In the genomic region with DNA sequence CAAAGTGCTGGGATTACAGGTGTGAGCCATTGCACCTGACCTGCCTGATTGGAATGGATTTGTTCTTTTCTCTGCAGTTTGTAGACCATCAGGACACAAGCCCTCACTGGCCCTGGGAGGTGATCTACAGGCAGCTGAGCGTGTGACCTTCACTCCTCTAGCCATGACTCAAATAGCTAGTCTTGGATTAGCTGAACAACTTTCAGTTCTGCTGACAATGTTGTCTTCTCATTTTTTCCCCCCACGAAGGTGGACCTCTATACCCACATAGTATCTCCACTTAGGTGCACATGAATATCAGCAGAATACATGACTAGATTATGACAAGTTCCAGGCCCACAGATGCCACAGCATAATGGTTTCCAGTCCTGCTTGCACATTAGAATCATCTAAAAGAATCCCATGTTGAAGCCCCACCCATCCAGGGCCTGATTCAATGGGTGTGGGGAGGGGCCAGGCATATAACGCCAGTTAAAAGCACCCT, we compare ENCODE assay signal across 11 cellular contexts. TPM values are rescaled to one million over a fixed set of nuclear protein-coding genes. Genes with fewer than 3 reads are reported as not detected.
DNase-seq lines count a peak whose midpoint lies in the region; ATAC-seq lines count a peak whose summit lies in the region.
"Had no signal": no experiment of that assay in that cellular context is flagged by ENCODE, and none has a peak within 500 bp of the region (broad histone marks: within the 10 kb centered on the region; RNA-seq: fewer than 3 reads in every experiment).

No MANE protein-coding gene starts in this region.

- DNase-seq in CD8-positive, alpha-beta memory T cell: no peak
- DNase-seq in immature natural killer cell (no peak), NCI-H2107 (lab: John Stamatoyannopoulos, UW) (no peak), iPS-NIHi7 (ENCODE audit: extremely low spot score) (no peak), NCI-H2171 (lab: John Stamatoyannopoulos, UW) (no peak), NCI-H1694 treated with DMSO at 0.1 percent for 48 hours (lab: John Stamatoyannopoulos, UW) (no peak)
- DNase-seq: DMS53; effector memory CD8-positive, alpha-beta T cell; Karpas-422 had no signal

- H3K36me3 ChIP-seq in CD8-positive, alpha-beta memory T cell (ENCODE audit: insufficient read depth, low read length): no peaks in the 10 kb centered on the region

- POLR2A ChIA-PET in CD8-positive, alpha-beta memory T cell (lab: Charles Lee): no interaction called here

- no peaks in the 10 kb centered on the region for H3K9me3 ChIP-seq in CD8-positive, alpha-beta memory T cell (ENCODE audit: low read length)

- H3K9me3 Mint-ChIP-seq in CD8-positive, alpha-beta memory T cell: no peaks in the 10 kb centered on the region
- no peaks in the 10 kb centered on the region for H3K9me3 Mint-ChIP-seq in immature natural killer cell
- H3K9me3 Mint-ChIP-seq: effector memory CD8-positive, alpha-beta T cell had no signal

- no peak overlapping the region for H3K4me3 Mint-ChIP-seq in CD8-positive, alpha-beta memory T cell
- H3K4me3 Mint-ChIP-seq in immature natural killer cell: no peak overlapping the region
- H3K4me3 Mint-ChIP-seq: effector memory CD8-positive, alpha-beta T cell had no signal

- no peak overlapping the region for H3K27ac ChIP-seq in CD8-positive, alpha-beta memory T cell (ENCODE audit: low read depth, low read length)

- ATAC-seq in GM19463 (IDR thresholded peaks at IDR 0.05; ENCODE audit: unreplicated experiment) (peak; percentile 78), HG03469 (IDR thresholded peaks at IDR 0.05; ENCODE audit: unreplicated experiment) (peak; percentile 95)
- ATAC-seq: effector memory CD8-positive, alpha-beta T cell had no signal

- CTCF ChIA-PET in CD8-positive, alpha-beta memory T cell (lab: Charles Lee): no interaction called here

- peaks cover 71 to 87% (median 84%) of the 10 kb centered on the region in 3 donors for H3K4me1 Mint-ChIP-seq in CD8-positive, alpha-beta memory T cell
- peaks cover 76 to 94% of the 10 kb centered on the region in 2 donors for H3K4me1 Mint-ChIP-seq in immature natural killer cell

- no peaks in the 10 kb centered on the region for H3K27me3 ChIP-seq in CD8-positive, alpha-beta memory T cell (ENCODE audit: insufficient read depth, low read length, poor library complexity, severe bottlenecking)

- peaks cover 0 to 5% (median 2%) of the 10 kb centered on the region in 3 donors for H3K36me3 Mint-ChIP-seq in CD8-positive, alpha-beta memory T cell
- peaks cover 0 to 3% (median 3%) of the 10 kb centered on the region in 3 donors for H3K36me3 Mint-ChIP-seq in immature natural killer cell

- peak overlapping the region in 6 of 8 donors; percentile 15 to 77 (median 56) for H3K27ac Mint-ChIP-seq in CD8-positive, alpha-beta memory T cell
- peak overlapping the region in 5 of 6 donors; percentile 11 to 74 (median 43) for H3K27ac Mint-ChIP-seq in immature natural killer cell

- H3K4me1 ChIP-seq in CD8-positive, alpha-beta memory T cell (ENCODE audit: insufficient read depth, low read length): peaks cover 63% of the 10 kb centered on the region

- no peak overlapping the region for H3K4me3 ChIP-seq in CD8-positive, alpha-beta memory T cell (ENCODE audit: low read length)

- no peaks in the 10 kb centered on the region for H3K27me3 Mint-ChIP-seq in CD8-positive, alpha-beta memory T cell
- peaks cover 0 to 1% (median 0%) of the 10 kb centered on the region in 3 donors for H3K27me3 Mint-ChIP-seq in immature natural killer cell (ENCODE audit: low read depth in 3 of 3)
- H3K27me3 Mint-ChIP-seq: effector memory CD8-positive, alpha-beta T cell had no signal

RNA-seq across cellular contexts. Expression of gene HS3ST3B1, which starts 36.8 kb away (rescaled TPM):
- 1 to 10 TPM; 5.5 to 6.0 TPM for total RNA-seq in CD8-positive, alpha-beta memory T cell
- polyA plus RNA-seq in CD8-positive, alpha-beta memory T cell: 11.0 TPM
- polyA plus RNA-seq in immature natural killer cell: 10 to 100 TPM in 1 of 3 donors, 1 to 10 TPM in 2; 6.6 to 14.2 (median 9.0) TPM
